In the genomic region with DNA sequence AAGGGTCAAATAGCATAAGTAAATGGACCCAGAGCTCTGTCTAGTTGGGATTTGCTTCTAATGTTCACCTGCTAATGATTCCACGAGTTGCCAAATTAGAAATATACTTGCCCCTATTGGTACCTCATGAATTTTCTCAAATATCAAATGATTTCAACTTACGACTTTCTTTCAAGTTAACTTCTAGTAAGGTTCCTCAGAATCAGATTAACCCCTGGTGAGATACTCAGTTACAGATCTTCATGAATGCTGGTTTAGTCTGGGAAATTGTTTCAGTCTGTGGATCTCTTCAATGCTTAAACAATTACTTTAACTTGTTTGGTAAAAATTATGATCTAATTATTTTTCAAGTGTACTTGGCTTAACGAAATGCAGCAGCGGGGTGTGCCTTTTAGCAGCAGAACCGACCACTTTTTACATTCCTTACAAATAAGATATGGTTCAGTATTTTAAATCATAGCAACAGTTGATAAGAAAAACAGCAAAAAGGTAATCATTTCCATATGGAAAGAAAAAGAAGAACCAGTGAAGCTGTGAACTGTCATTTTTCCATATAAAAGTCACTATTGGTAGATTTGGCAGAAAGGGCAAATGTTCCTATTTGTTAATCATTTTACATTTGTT, we compare ENCODE assay signal across 1 cellular context.
TF ChIP-seq lines count a peak whose summit lies in the region.

No MANE protein-coding gene starts in this region.

TF ChIP-seq in GM12878, 131 proteins besides CTCF, POLR2A, EP300 and RAD21:
- TF ChIP-seq RCOR1 (conservative IDR thresholded peaks at IDR 0.05; ENCODE audit: low read depth, low read length) (no peak), ZSCAN29 (IDR thresholded peaks at IDR 0.05) (no peak), NFXL1 (IDR thresholded peaks at IDR 0.05; ENCODE audit: borderline replicate concordance) (peak; percentile 73; the same call in 1 of the 2 replicates), ZNF384 (IDR thresholded peaks at IDR 0.05; ENCODE audit: borderline replicate concordance, low read depth, low read length) (no peak), MYC (IDR thresholded peaks at IDR 0.05; ENCODE audit: insufficient read depth, insufficient read length, insufficient replicate concordance, low read length, severe bottlenecking) (no peak)
- TF ChIP-seq, protein P1, sequence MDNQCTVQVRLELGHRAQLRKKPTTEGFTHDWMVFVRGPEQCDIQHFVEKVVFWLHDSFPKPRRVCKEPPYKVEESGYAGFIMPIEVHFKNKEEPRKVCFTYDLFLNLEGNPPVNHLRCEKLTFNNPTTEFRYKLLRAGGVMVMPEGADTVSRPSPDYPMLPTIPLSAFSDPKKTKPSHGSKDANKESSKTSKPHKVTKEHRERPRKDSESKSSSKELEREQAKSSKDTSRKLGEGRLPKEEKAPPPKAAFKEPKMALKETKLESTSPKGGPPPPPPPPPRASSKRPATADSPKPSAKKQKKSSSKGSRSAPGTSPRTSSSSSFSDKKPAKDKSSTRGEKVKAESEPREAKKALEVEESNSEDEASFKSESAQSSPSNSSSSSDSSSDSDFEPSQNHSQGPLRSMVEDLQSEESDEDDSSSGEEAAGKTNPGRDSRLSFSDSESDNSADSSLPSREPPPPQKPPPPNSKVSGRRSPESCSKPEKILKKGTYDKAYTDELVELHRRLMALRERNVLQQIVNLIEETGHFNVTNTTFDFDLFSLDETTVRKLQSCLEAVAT (IDR thresholded peaks at IDR 0.05): no peak
- TF ChIP-seq, protein P2, sequence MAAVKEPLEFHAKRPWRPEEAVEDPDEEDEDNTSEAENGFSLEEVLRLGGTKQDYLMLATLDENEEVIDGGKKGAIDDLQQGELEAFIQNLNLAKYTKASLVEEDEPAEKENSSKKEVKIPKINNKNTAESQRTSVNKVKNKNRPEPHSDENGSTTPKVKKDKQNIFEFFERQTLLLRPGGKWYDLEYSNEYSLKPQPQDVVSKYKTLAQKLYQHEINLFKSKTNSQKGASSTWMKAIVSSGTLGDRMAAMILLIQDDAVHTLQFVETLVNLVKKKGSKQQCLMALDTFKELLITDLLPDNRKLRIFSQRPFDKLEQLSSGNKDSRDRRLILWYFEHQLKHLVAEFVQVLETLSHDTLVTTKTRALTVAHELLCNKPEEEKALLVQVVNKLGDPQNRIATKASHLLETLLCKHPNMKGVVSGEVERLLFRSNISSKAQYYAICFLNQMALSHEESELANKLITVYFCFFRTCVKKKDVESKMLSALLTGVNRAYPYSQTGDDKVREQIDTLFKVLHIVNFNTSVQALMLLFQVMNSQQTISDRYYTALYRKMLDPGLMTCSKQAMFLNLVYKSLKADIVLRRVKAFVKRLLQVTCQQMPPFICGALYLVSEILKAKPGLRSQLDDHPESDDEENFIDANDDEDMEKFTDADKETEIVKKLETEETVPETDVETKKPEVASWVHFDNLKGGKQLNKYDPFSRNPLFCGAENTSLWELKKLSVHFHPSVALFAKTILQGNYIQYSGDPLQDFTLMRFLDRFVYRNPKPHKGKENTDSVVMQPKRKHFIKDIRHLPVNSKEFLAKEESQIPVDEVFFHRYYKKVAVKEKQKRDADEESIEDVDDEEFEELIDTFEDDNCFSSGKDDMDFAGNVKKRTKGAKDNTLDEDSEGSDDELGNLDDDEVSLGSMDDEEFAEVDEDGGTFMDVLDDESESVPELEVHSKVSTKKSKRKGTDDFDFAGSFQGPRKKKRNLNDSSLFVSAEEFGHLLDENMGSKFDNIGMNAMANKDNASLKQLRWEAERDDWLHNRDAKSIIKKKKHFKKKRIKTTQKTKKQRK (IDR thresholded peaks at IDR 0.05; ENCODE audit: low read depth, low read length): no peak
